ENCODE assay signal across 9 cellular contexts in genomic region chr3:184656991-184657669, GRCh38. TPM values are rescaled to one million over a fixed set of nuclear protein-coding genes. Genes with fewer than 3 reads are reported as not detected.
DNase-seq lines count a peak whose midpoint lies in the region; ATAC-seq and TF ChIP-seq lines count a peak whose summit lies in the region.
"Had no signal": no experiment of that assay in that cellular context is flagged by ENCODE, and none has a peak within 500 bp of the region (broad histone marks: within the 10 kb centered on the region; RNA-seq: fewer than 3 reads in every experiment).

No MANE protein-coding gene starts in this region.

- H3K27me3 ChIP-seq in smooth muscle cell (ENCODE audit: low read depth) (no peaks in the 10 kb centered on the region), MM.1S (replicated peaks; ENCODE audit: insufficient read depth, low read length) (no peaks in the 10 kb centered on the region; the same call in 1 of the 2 replicates)

- no peak for TF ChIP-seq CTCF in smooth muscle cell (IDR thresholded peaks at IDR 0.05; ENCODE audit: borderline replicate concordance, insufficient read depth, poor library complexity, severe bottlenecking)
- TF ChIP-seq CTCF in MM.1S (IDR thresholded peaks at IDR 0.05; ENCODE audit: low read length): no peak

- ATAC-seq in HG03064 (IDR thresholded peaks at IDR 0.05; ENCODE audit: low read depth, unreplicated experiment): peak; percentile 84

- DNase-seq in activated naive CD4-positive, alpha-beta T cell treated with Interleukin-2 at 50 U/mL for 16 hours: peak; percentile 30
- DNase-seq in activated naive CD4-positive, alpha-beta T cell treated with anti-CD3 and anti-CD28 coated beads, Interleukin-2, amount 10 ng/mL, durations not matched to agents 7 days and 5 days: no peak
- DNase-seq in activated CD4-positive, alpha-beta memory T cell treated with anti-CD3 and anti-CD28 coated beads, Interleukin-2, amount 10 ng/mL, durations not matched to agents 7 days and 5 days: peak; percentile 42
- DNase-seq in smooth muscle cell (lab: John Stamatoyannopoulos, UW; ENCODE audit: unreplicated experiment) (no peak), NOMO-1 treated with dmso at 0.1 percent for 144 hours (lab: John Stamatoyannopoulos, UW; ENCODE audit: unreplicated experiment) (no peak), MM.1S (no peak), DMS79 (lab: John Stamatoyannopoulos, UW) (no peak)

- H3K27ac ChIP-seq in smooth muscle cell (ENCODE audit: low read depth): peak overlapping the region; percentile 89
- H3K27ac ChIP-seq in MM.1S (ENCODE audit: low read length): no peak overlapping the region

- H3K9ac ChIP-seq in smooth muscle cell (ENCODE audit: low read depth): peak overlapping the region; percentile 64
- H3K9ac ChIP-seq in MM.1S (ENCODE audit: low read length): no peak overlapping the region

- H3K4me1 Mint-ChIP-seq in activated naive CD4-positive, alpha-beta T cell treated with anti-CD3 and anti-CD28 coated beads, Interleukin-2, amount 10 ng/mL, durations not matched to agents 7 days and 5 days: no peaks in the 10 kb centered on the region
- H3K4me1 Mint-ChIP-seq in activated CD4-positive, alpha-beta memory T cell treated with anti-CD3 and anti-CD28 coated beads, Interleukin-2, amount 10 ng/mL, durations not matched to agents 7 days and 5 days: peaks cover 9% of the 10 kb centered on the region

- H3K79me2 ChIP-seq in smooth muscle cell (ENCODE audit: low read depth) (no peaks in the 10 kb centered on the region), MM.1S (ENCODE audit: low read length) (no peaks in the 10 kb centered on the region)

- no peaks in the 10 kb centered on the region for H3F3A ChIP-seq in smooth muscle cell (ENCODE audit: low read depth)
- H3F3A ChIP-seq in MM.1S (ENCODE audit: insufficient read depth, low read length): no peaks in the 10 kb centered on the region

- H3K36me3 ChIP-seq in smooth muscle cell (ENCODE audit: low read depth) (no peaks in the 10 kb centered on the region), MM.1S (replicated peaks; ENCODE audit: insufficient read depth, low read length) (no peaks in the 10 kb centered on the region)

- CTCF ChIA-PET in activated naive CD4-positive, alpha-beta T cell treated with anti-CD3 and anti-CD28 coated beads, Interleukin-2, amount 10 ng/mL, durations not matched to agents 7 days and 5 days (lab: Charles Lee): interaction anchor here (0.6 kb wide), 1 partner anchor 10 kb away, joined by 4 read pairs; no protein-coding TSS in a partner anchor
- CTCF ChIA-PET in activated CD4-positive, alpha-beta memory T cell treated with anti-CD3 and anti-CD28 coated beads, Interleukin-2, amount 10 ng/mL, durations not matched to agents 7 days and 5 days (lab: Charles Lee): interaction anchor here (1.0 kb wide), 1 partner anchor 96 kb away, joined by 3 read pairs; the partner anchor contains the start of gene EPHB3

- H3K36me3 Mint-ChIP-seq in activated naive CD4-positive, alpha-beta T cell treated with anti-CD3 and anti-CD28 coated beads, Interleukin-2, amount 10 ng/mL, durations not matched to agents 7 days and 5 days: no peaks in the 10 kb centered on the region
- H3K36me3 Mint-ChIP-seq in activated CD4-positive, alpha-beta memory T cell treated with anti-CD3 and anti-CD28 coated beads, Interleukin-2, amount 10 ng/mL, durations not matched to agents 7 days and 5 days (ENCODE audit: low read depth): no peaks in the 10 kb centered on the region

- WGBS in smooth muscle cell (ENCODE audit: low lambda C conversion rate): 28% methylated on average over 10 of the region's 10 CpGs

- H3K4me3 ChIP-seq in smooth muscle cell (no peak overlapping the region), MM.1S (ENCODE audit: low read length) (no peak overlapping the region)

- H3K4me3 Mint-ChIP-seq in activated naive CD4-positive, alpha-beta T cell treated with anti-CD3 and anti-CD28 coated beads, Interleukin-2, amount 10 ng/mL, durations not matched to agents 7 days and 5 days: no peak overlapping the region
- H3K4me3 Mint-ChIP-seq in activated CD4-positive, alpha-beta memory T cell treated with anti-CD3 and anti-CD28 coated beads, Interleukin-2, amount 10 ng/mL, durations not matched to agents 7 days and 5 days: no peak overlapping the region
- H3K4me3 Mint-ChIP-seq: neural crest cell had no signal

- peaks cover 21% of the 10 kb centered on the region for H3K27me3 Mint-ChIP-seq in activated naive CD4-positive, alpha-beta T cell treated with anti-CD3 and anti-CD28 coated beads, Interleukin-2, amount 10 ng/mL, durations not matched to agents 7 days and 5 days
- peaks cover 3% of the 10 kb centered on the region for H3K27me3 Mint-ChIP-seq in activated CD4-positive, alpha-beta memory T cell treated with anti-CD3 and anti-CD28 coated beads, Interleukin-2, amount 10 ng/mL, durations not matched to agents 7 days and 5 days

- H3K27ac Mint-ChIP-seq in activated naive CD4-positive, alpha-beta T cell treated with anti-CD3 and anti-CD28 coated beads, Interleukin-2, amount 10 ng/mL, durations not matched to agents 7 days and 5 days: no peak overlapping the region
- no peak overlapping the region for H3K27ac Mint-ChIP-seq in activated CD4-positive, alpha-beta memory T cell treated with anti-CD3 and anti-CD28 coated beads, Interleukin-2, amount 10 ng/mL, durations not matched to agents 7 days and 5 days

- no peaks in the 10 kb centered on the region for H3K9me3 Mint-ChIP-seq in activated naive CD4-positive, alpha-beta T cell treated with anti-CD3 and anti-CD28 coated beads, Interleukin-2, amount 10 ng/mL, durations not matched to agents 7 days and 5 days
- H3K9me3 Mint-ChIP-seq in activated CD4-positive, alpha-beta memory T cell treated with anti-CD3 and anti-CD28 coated beads, Interleukin-2, amount 10 ng/mL, durations not matched to agents 7 days and 5 days: no peaks in the 10 kb centered on the region

- H2AFZ ChIP-seq in smooth muscle cell (ENCODE audit: low read depth): no peak overlapping the region
- H2AFZ ChIP-seq in MM.1S (ENCODE audit: low read length): no peak overlapping the region

- H3K4me1 ChIP-seq in smooth muscle cell (ENCODE audit: low read depth): peaks cover 25% of the 10 kb centered on the region
- H3K4me1 ChIP-seq in MM.1S (ENCODE audit: low read length): no peaks in the 10 kb centered on the region

- H3K9me3 ChIP-seq in smooth muscle cell (replicated peaks; ENCODE audit: low read depth) (no peaks in the 10 kb centered on the region), MM.1S (replicated peaks; ENCODE audit: insufficient read depth, low read length) (no peaks in the 10 kb centered on the region)

- H3K4me2 ChIP-seq in smooth muscle cell: peak overlapping the region; percentile 24
- no peak overlapping the region for H3K4me2 ChIP-seq in MM.1S (ENCODE audit: low read depth, low read length)

- H3K9me2 ChIP-seq in MM.1S (replicated peaks; ENCODE audit: insufficient read depth, low read length): no peaks in the 10 kb centered on the region

- POLR2A ChIA-PET in activated CD4-positive, alpha-beta memory T cell treated with anti-CD3 and anti-CD28 coated beads, Interleukin-2, amount 10 ng/mL, durations not matched to agents 7 days and 5 days (lab: Charles Lee): no interaction called here

- no peaks in the 10 kb centered on the region for H4K20me1 ChIP-seq in smooth muscle cell (ENCODE audit: low read depth)
- H4K20me1 ChIP-seq in MM.1S (ENCODE audit: insufficient read depth, low read length): no peaks in the 10 kb centered on the region

RNA-seq across cellular contexts. Expression of gene MAGEF1, which starts 54.7 kb away (rescaled TPM):
- total RNA-seq in activated CD4-positive, alpha-beta memory T cell treated with anti-CD3 and anti-CD28 coated beads, Interleukin-2, amount 10 ng/mL, durations not matched to agents 7 days and 5 days: 1 to 10 TPM; 5.3 to 5.8 TPM
- total RNA-seq in smooth muscle cell: 37.0 and 44.8 TPM in 2 replicates
- 52.7 and 59.8 TPM in 2 replicates for polyA plus RNA-seq in smooth muscle cell

Comparison
In these comparisons a context has a peak if more than half of its experiments do, and no peak if none do; other contexts are left out.
1. DNase-seq: peak in activated naive CD4-positive, alpha-beta T cell treated with Interleukin-2 at 50 U/mL for 16 hours (single experiment) and activated CD4-positive, alpha-beta memory T cell treated with anti-CD3 and anti-CD28 coated beads, Interleukin-2, amount 10 ng/mL, durations not matched to agents 7 days and 5 days (single experiment); none in activated naive CD4-positive, alpha-beta T cell treated with anti-CD3 and anti-CD28 coated beads, Interleukin-2, amount 10 ng/mL, durations not matched to agents 7 days and 5 days (single experiment), smooth muscle cell (single experiment), NOMO-1 treated with dmso at 0.1 percent for 144 hours (single experiment), MM.1S (single experiment) and DMS79 (single experiment).